In the genomic region with DNA sequence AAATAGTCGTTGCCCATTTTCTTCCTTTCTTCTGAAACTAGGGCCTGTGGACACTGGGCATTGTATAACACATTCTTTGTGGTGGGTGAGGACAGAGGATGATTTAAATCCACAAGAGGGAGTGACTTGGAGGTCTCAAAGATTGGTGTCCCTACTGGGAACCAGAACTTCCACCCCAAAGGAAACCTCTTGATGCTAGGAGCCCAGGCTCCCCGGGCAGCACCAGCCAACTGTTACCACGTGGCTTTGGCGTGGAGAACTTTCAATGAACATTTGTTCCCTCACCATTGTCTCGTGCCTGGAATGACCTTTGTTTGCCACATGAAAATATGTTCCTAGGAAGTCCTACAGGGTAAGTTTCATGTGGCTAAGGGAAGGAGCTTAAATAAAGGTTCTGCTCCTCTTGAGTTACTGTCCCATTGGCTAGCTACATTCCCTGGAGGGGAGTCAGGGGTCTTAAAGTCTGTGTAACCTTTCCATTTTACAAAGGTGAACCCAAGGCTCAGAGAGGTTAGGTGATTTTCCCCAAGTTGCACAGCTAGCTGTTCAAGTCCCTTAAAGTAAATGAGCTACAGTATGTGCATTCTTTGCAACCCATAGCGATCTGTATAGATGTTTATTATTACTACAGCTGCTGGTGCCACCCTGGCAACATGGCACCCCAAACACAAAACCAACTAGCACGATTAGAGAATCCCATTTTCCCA, we compare ENCODE assay signal across 1 cellular context.
A peak's percentile ranks its signal among the peaks of the same experiment; 100 is the strongest.
TF ChIP-seq lines count a peak whose summit lies in the region.

No MANE protein-coding gene starts in this region.

TF ChIP-seq in K562, 482 proteins besides CTCF, POLR2A, EP300 and RAD21:
- no peak for TF ChIP-seq MGA (IDR thresholded peaks at IDR 0.05)
- TF ChIP-seq TCFL5 (CRISPR knock-in tag; conservative IDR thresholded peaks at IDR 0.05) = no peak
- peak; percentile 40 for TF ChIP-seq ZFP36 (IDR thresholded peaks at IDR 0.05; ENCODE audit: low read depth, low read length, partially characterized antibody)
- TF ChIP-seq BCOR (IDR thresholded peaks at IDR 0.05) = 0 out of 2 replicates have a peak, but pooled peaks have one; percentile 39
- TF ChIP-seq NCOA4 (IDR thresholded peaks at IDR 0.05; ENCODE audit: partially characterized antibody) = no peak
- TF ChIP-seq, protein P1, sequence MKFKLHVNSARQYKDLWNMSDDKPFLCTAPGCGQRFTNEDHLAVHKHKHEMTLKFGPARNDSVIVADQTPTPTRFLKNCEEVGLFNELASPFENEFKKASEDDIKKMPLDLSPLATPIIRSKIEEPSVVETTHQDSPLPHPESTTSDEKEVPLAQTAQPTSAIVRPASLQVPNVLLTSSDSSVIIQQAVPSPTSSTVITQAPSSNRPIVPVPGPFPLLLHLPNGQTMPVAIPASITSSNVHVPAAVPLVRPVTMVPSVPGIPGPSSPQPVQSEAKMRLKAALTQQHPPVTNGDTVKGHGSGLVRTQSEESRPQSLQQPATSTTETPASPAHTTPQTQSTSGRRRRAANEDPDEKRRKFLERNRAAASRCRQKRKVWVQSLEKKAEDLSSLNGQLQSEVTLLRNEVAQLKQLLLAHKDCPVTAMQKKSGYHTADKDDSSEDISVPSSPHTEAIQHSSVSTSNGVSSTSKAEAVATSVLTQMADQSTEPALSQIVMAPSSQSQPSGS (CRISPR knock-in tag; IDR thresholded peaks at IDR 0.05) = no peak
- TF ChIP-seq DIDO1 (tag; IDR thresholded peaks at IDR 0.05; ENCODE audit: low read depth) = no peak
- TF ChIP-seq CHD1 (IDR thresholded peaks at IDR 0.05; ENCODE audit: low read length) = no peak
- no peak for TF ChIP-seq MCM2 (IDR thresholded peaks at IDR 0.05; ENCODE audit: low read depth)
- TF ChIP-seq RBM25 (IDR thresholded peaks at IDR 0.05; ENCODE audit: low read depth, low read length, severe bottlenecking) = peak; percentile 69
- no peak for TF ChIP-seq KAT2B (IDR thresholded peaks at IDR 0.05; ENCODE audit: low read depth, low read length)
